20 cellular contexts compared by ENCODE assay signal in genomic region chr4:55406545-55406944, GRCh38. TPM values are rescaled to one million over a fixed set of nuclear protein-coding genes. Genes with fewer than 3 reads are reported as not detected.
DNase-seq lines count a peak whose midpoint lies in the region; ATAC-seq and TF ChIP-seq lines count a peak whose summit lies in the region.
"Had no signal": no experiment of that assay in that cellular context is flagged by ENCODE, and none has a peak within 500 bp of the region (broad histone marks: within the 10 kb centered on the region; RNA-seq: fewer than 3 reads in every experiment).

No MANE protein-coding gene starts in this region.

- H4K20me1 ChIP-seq in Loucy (ENCODE audit: insufficient read depth, low read length, poor library complexity, severe bottlenecking) = peaks cover 78% of the 10 kb centered on the region
- H4K20me1 ChIP-seq in smooth muscle cell (ENCODE audit: low read depth) = peaks cover 97% of the 10 kb centered on the region

- POLR2A ChIA-PET in Caco-2 (lab: Charles Lee) = no interaction called here
- POLR2A ChIA-PET in naive thymus-derived CD4-positive, alpha-beta T cell (lab: Charles Lee) = no interaction called here

- WGBS in smooth muscle cell (ENCODE audit: low lambda C conversion rate) = 100% methylated on average over 2 of the region's 2 CpGs

- H3K27ac Mint-ChIP-seq in Caco-2 (ENCODE audit: unreplicated experiment) (peak overlapping the region; percentile 72), chondrocyte (ENCODE audit: unreplicated experiment) (peak overlapping the region; percentile 80)
- no peak overlapping the region for H3K27ac Mint-ChIP-seq in naive thymus-derived CD4-positive, alpha-beta T cell

- intact Hi-C loops in Caco-2 (cut with micrococcal nuclease; ENCODE audit: unreplicated experiment) = no loop called here
- intact Hi-C loops in naive thymus-derived CD4-positive, alpha-beta T cell (cut with micrococcal nuclease) = no loop called here

- H3K36me3 Mint-ChIP-seq in Caco-2 (ENCODE audit: insufficient read depth, unreplicated experiment) = peaks cover 56% of the 10 kb centered on the region
- peaks cover 27% of the 10 kb centered on the region for H3K36me3 Mint-ChIP-seq in chondrocyte (ENCODE audit: low read depth)
- peaks cover 10 to 33% (median 18%) of the 10 kb centered on the region in 5 donors for H3K36me3 Mint-ChIP-seq in naive thymus-derived CD4-positive, alpha-beta T cell

- no peaks in the 10 kb centered on the region for H3K9me2 ChIP-seq in Loucy (replicated peaks; ENCODE audit: low read depth, low read length)

- H3K4me3 Mint-ChIP-seq in Caco-2 (ENCODE audit: unreplicated experiment) (no peak overlapping the region), chondrocyte (ENCODE audit: unreplicated experiment) (no peak overlapping the region)
- no peak overlapping the region for H3K4me3 Mint-ChIP-seq in naive thymus-derived CD4-positive, alpha-beta T cell

- no peaks in the 10 kb centered on the region for H3K9me3 Mint-ChIP-seq in Caco-2 (ENCODE audit: unreplicated experiment)
- no peaks in the 10 kb centered on the region for H3K9me3 Mint-ChIP-seq in chondrocyte (ENCODE audit: low read depth)
- H3K9me3 Mint-ChIP-seq in naive thymus-derived CD4-positive, alpha-beta T cell = peaks cover 0 to 2% (median 0%) of the 10 kb centered on the region in 11 donors
- H3K9me3 Mint-ChIP-seq: CD8-positive, alpha-beta memory T cell had no signal

- no peak for ATAC-seq in naive thymus-derived CD4-positive, alpha-beta T cell
- ATAC-seq in GM18511 (IDR thresholded peaks at IDR 0.05; ENCODE audit: unreplicated experiment) = no peak
- ATAC-seq: PC-3 had no signal

- H2AFZ ChIP-seq in Loucy (ENCODE audit: low read length) = no peak overlapping the region
- H2AFZ ChIP-seq in smooth muscle cell (ENCODE audit: low read depth) = no peak overlapping the region

- no peak overlapping the region for H3K9ac ChIP-seq in Loucy (ENCODE audit: low read depth, low read length, poor library complexity, severe bottlenecking)
- no peak overlapping the region for H3K9ac ChIP-seq in smooth muscle cell (ENCODE audit: low read depth)
- H3K9ac ChIP-seq: BLaER1 had no signal

- no TSS peak for BruUV-seq in Caco-2 (replicated peaks; lab: Mats Ljungman, UMichigan)

- peaks cover 88% of the 10 kb centered on the region for H3K79me2 ChIP-seq in Loucy (ENCODE audit: insufficient read depth, low read length)
- H3K79me2 ChIP-seq in smooth muscle cell (ENCODE audit: low read depth) = peaks cover 99% of the 10 kb centered on the region

- H3K27me3 Mint-ChIP-seq in Caco-2 (ENCODE audit: insufficient read depth, unreplicated experiment) = no peaks in the 10 kb centered on the region
- H3K27me3 Mint-ChIP-seq in chondrocyte (ENCODE audit: low read depth) = no peaks in the 10 kb centered on the region
- no peaks in the 10 kb centered on the region for H3K27me3 Mint-ChIP-seq in naive thymus-derived CD4-positive, alpha-beta T cell
- H3K27me3 Mint-ChIP-seq: CD8-positive, alpha-beta memory T cell had no signal

- H3K36me3 ChIP-seq in Caco-2 (ENCODE audit: control insufficient read depth, insufficient read depth, low read length) (no peaks in the 10 kb centered on the region), Loucy (ENCODE audit: insufficient read depth, low read length) (peaks cover 17% of the 10 kb centered on the region), smooth muscle cell (ENCODE audit: low read depth) (peaks cover 6% of the 10 kb centered on the region)
- H3K36me3 ChIP-seq in naive thymus-derived CD4-positive, alpha-beta T cell (ENCODE audit: control insufficient read depth in 2 of 3, insufficient read depth in 3 of 3, low read length in 3 of 3) = peaks cover under 1 to 6% (median 5%) of the 10 kb centered on the region in 3 experiments

- no peaks in the 10 kb centered on the region for H3K9me3 ChIP-seq in Caco-2
- H3K9me3 ChIP-seq in Loucy (ENCODE audit: insufficient read depth, low read depth, low read length) = no peaks in the 10 kb centered on the region
- H3K9me3 ChIP-seq in smooth muscle cell (replicated peaks; ENCODE audit: low read depth) = no peaks in the 10 kb centered on the region
- no peaks in the 10 kb centered on the region for H3K9me3 ChIP-seq in naive thymus-derived CD4-positive, alpha-beta T cell (ENCODE audit: control insufficient read depth in 2 of 3, low read length in 3 of 3)
- H3K9me3 ChIP-seq: BLaER1, MG63 had no signal

- H3K4me1 Mint-ChIP-seq in Caco-2 (ENCODE audit: low read depth, unreplicated experiment) (peaks cover 40% of the 10 kb centered on the region), chondrocyte (ENCODE audit: low read depth) (peaks cover 59% of the 10 kb centered on the region)
- H3K4me1 Mint-ChIP-seq in naive thymus-derived CD4-positive, alpha-beta T cell = peaks cover 33 to 53% (median 45%) of the 10 kb centered on the region in 7 donors

- no peak for TF ChIP-seq CTCF in Caco-2 (IDR thresholded peaks at IDR 0.05; ENCODE audit: insufficient read depth in 1 of 2, low read depth in 1 of 2, low read length in 1 of 2, severe bottlenecking in 1 of 2, unreplicated experiment in 1 of 2)
- no peak for TF ChIP-seq CTCF in Loucy (conservative IDR thresholded peaks at IDR 0.05; ENCODE audit: low read length)
- no peak for TF ChIP-seq CTCF in chondrocyte (IDR thresholded peaks at IDR 0.05)
- no peak for TF ChIP-seq CTCF in smooth muscle cell (IDR thresholded peaks at IDR 0.05; ENCODE audit: borderline replicate concordance, insufficient read depth, poor library complexity, severe bottlenecking)

- DNase-seq in Caco-2 (no peak), chondrocyte (ENCODE audit: low spot score) (no peak), smooth muscle cell (lab: John Stamatoyannopoulos, UW; ENCODE audit: unreplicated experiment) (no peak)
- DNase-seq in naive thymus-derived CD4-positive, alpha-beta T cell = no peak
- DNase-seq in activated T-cell treated with anti-CD3 and anti-CD28 coated beads, Interleukin-2, amount 50 U/mL, for 1 hour = no peak
- DNase-seq: CD8-positive, alpha-beta memory T cell; DMS79; Karpas-422; MG63; NCI-H1048; NCI-H1436; NCI-H1930; NCI-H226; NCI-H524 treated with DMSO at 0.1 percent for 48 hours; PC-3; RPMI8226; SHP77 treated with DMSO at 0.1 percent for 48 hours had no signal

- H3K4me2 ChIP-seq in Loucy (ENCODE audit: low read depth, low read length, poor library complexity, severe bottlenecking) = peak overlapping the region; percentile 16
- peak overlapping the region; percentile 19 for H3K4me2 ChIP-seq in smooth muscle cell
- H3K4me2 ChIP-seq: BLaER1 had no signal

- peak overlapping the region; percentile 48 for H3K27ac ChIP-seq in smooth muscle cell (ENCODE audit: low read depth)
- no peak overlapping the region for H3K27ac ChIP-seq in naive thymus-derived CD4-positive, alpha-beta T cell (ENCODE audit: low read depth, low read length)
- H3K27ac ChIP-seq: BLaER1 had no signal

- CTCF ChIA-PET in Caco-2 (lab: Charles Lee) = no interaction called here
- CTCF ChIA-PET in naive thymus-derived CD4-positive, alpha-beta T cell (lab: Charles Lee) = interaction anchor here (0.7 to 1.3 kb wide), 2 partner anchors 11 to 79 kb away, joined by 3 read pairs; no protein-coding TSS in a partner anchor

- H3K27me3 ChIP-seq in Caco-2 (replicated peaks; ENCODE audit: control insufficient read depth, insufficient read depth, low read length) (no peaks in the 10 kb centered on the region), Loucy (ENCODE audit: insufficient read depth, low read length, poor library complexity, severe bottlenecking) (no peaks in the 10 kb centered on the region), smooth muscle cell (ENCODE audit: low read depth) (no peaks in the 10 kb centered on the region)
- H3K27me3 ChIP-seq in naive thymus-derived CD4-positive, alpha-beta T cell (ENCODE audit: control insufficient read depth in 2 of 2, insufficient read depth in 2 of 2, low read length in 2 of 2) = no peaks in the 10 kb centered on the region
- H3K27me3 ChIP-seq: BLaER1, MG63 had no signal

- no peak overlapping the region for H3K4me3 ChIP-seq in Caco-2 (ENCODE audit: low read depth, low read length)
- H3K4me3 ChIP-seq in Loucy (ENCODE audit: low read length, poor library complexity, severe bottlenecking) = no peak overlapping the region
- no peak overlapping the region for H3K4me3 ChIP-seq in smooth muscle cell
- no peak overlapping the region for H3K4me3 ChIP-seq in naive thymus-derived CD4-positive, alpha-beta T cell (ENCODE audit: low read length)
- H3K4me3 ChIP-seq: BLaER1, MG63 had no signal

- H3F3A ChIP-seq in Loucy (ENCODE audit: low read depth) (no peaks in the 10 kb centered on the region), smooth muscle cell (ENCODE audit: low read depth) (peaks cover 10% of the 10 kb centered on the region)

- peaks cover 30% of the 10 kb centered on the region for H3K4me1 ChIP-seq in Caco-2
- H3K4me1 ChIP-seq in Loucy (ENCODE audit: insufficient read depth, low read length, poor library complexity, severe bottlenecking) = peaks cover 15% of the 10 kb centered on the region
- peaks cover 5% of the 10 kb centered on the region for H3K4me1 ChIP-seq in smooth muscle cell (ENCODE audit: low read depth)
- peaks cover 0 to 4% of the 10 kb centered on the region in 2 donors for H3K4me1 ChIP-seq in naive thymus-derived CD4-positive, alpha-beta T cell (ENCODE audit: control insufficient read depth in 2 of 2, insufficient read depth in 2 of 2, low read length in 2 of 2)

RNA-seq across cellular contexts. Expression of gene TMEM165, which starts 10.8 kb away (rescaled TPM):
- total RNA-seq in Caco-2 (2022) (90.4 and 91.9 TPM in 2 replicates), chondrocyte (110 to 129 TPM (median 111 TPM) in 3 replicates), smooth muscle cell (235 and 266 TPM in 2 replicates)
- polyA plus RNA-seq in smooth muscle cell = 167 and 178 TPM in 2 replicates
- total RNA-seq in naive thymus-derived CD4-positive, alpha-beta T cell = 10 to 100 TPM; 53.1 to 80.9 (median 58.9) TPM
- 10 to 100 TPM; 22.9 to 26.7 TPM for polyA plus RNA-seq in naive thymus-derived CD4-positive, alpha-beta T cell

Comparison
In these comparisons a context has a peak if more than half of its experiments do, and no peak if none do; other contexts are left out.
1. H3K27ac Mint-ChIP-seq: peak in Caco-2 (single experiment) and chondrocyte (single experiment); none in naive thymus-derived CD4-positive, alpha-beta T cell (0 of 9).